Comparison of ENCODE assay signal across 8 cellular contexts in the genomic region with DNA sequence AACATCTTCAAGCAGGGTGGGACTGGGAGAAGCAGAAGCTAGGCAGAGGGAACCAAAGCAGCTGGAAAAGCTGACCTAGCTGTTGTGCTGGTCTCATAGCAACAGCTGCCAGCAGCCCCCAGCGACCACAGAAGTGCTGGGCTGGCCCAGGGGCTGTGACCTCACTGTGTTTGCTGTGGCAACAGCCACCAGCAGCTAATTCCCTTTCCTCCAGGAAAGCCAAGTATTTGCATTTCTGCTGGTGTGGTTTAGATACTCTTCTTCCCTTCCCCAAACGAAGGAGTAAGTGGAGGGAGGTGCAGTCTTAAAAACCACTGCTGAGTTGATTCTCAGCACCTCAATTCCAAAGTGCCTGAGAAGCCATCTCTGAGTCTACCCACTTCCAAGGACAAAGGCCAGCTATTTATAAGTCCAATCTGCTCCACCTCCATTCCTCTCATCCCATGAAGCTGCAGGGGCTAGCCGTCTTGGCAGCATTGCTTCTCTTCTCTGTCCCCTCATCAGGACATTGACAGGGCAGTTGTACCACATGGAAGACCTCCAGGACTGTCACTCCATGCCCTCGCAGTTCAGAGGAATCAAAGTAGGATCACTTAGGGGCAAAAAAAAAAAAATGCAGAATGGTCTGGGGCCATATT. TPM values are rescaled to one million over a fixed set of nuclear protein-coding genes. Genes with fewer than 3 reads are reported as not detected.
DNase-seq lines count a peak whose midpoint lies in the region; ATAC-seq and TF ChIP-seq lines count a peak whose summit lies in the region.

No MANE protein-coding gene starts in this region.

- H2AK9ac ChIP-seq in IMR-90 (replicated peaks; ENCODE audit: low read depth, low read length, poor library complexity): peak overlapping the region; percentile 44

- POLR2A ChIA-PET in IMR-90 (lab: Charles Lee; ENCODE audit: unreplicated experiment): no interaction called here

- in situ Hi-C loops in IMR-90 (cut with MboI; ENCODE audit: low sequenced_read_pairs): no loop called here

- no peak overlapping the region for H2BK15ac ChIP-seq in IMR-90 (ENCODE audit: low read depth, low read length)

- no peak overlapping the region for H3K4ac ChIP-seq in IMR-90 (ENCODE audit: low read depth, low read length)

- H3K27me3 ChIP-seq in IMR-90 (ENCODE audit: control insufficient read depth, insufficient read depth, low read length): no peaks in the 10 kb centered on the region
- no peaks in the 10 kb centered on the region for H3K27me3 ChIP-seq in right atrium auricular region
- H3K27me3 ChIP-seq in skeletal muscle tissue (ENCODE audit: control insufficient read depth in 3 of 3, insufficient read depth in 3 of 3, low read length in 3 of 3): no peaks in the 10 kb centered on the region

- no peak; the same call in 1 of the 2 replicates for TF ChIP-seq POLR2A in IMR-90 (IDR thresholded peaks at IDR 0.05; ENCODE audit: low read depth, low read length)

- H3K23ac ChIP-seq in IMR-90 (ENCODE audit: low read depth, low read length): peak overlapping the region; percentile 40; the same call in 1 of the 2 replicates

- H3K27me3 Mint-ChIP-seq in activated naive CD8-positive, alpha-beta T cell treated with anti-CD3 and anti-CD28 coated beads, Interleukin-2, amount 50 U/mL, for 24 hours: no peaks in the 10 kb centered on the region

- H4K8ac ChIP-seq in IMR-90 (ENCODE audit: low read depth in 2 of 2, low read length in 2 of 2): no peak overlapping the region

- H3K9me3 ChIP-seq in IMR-90 (ENCODE audit: control insufficient read depth, insufficient read depth, low read length) (no peaks in the 10 kb centered on the region), right atrium auricular region (no peaks in the 10 kb centered on the region), skeletal muscle tissue (ENCODE audit: control insufficient read depth in 3 of 3, low read length in 3 of 3) (no peaks in the 10 kb centered on the region)

- intact Hi-C loops in IMR-90 (cut with micrococcal nuclease): no loop called here

- H2AK5ac ChIP-seq in IMR-90 (ENCODE audit: low read depth, low read length): no peak overlapping the region; the same call in 1 of the 2 replicates

- dilution Hi-C loops in IMR-90 (cut with HindIII; ENCODE audit: low sequenced_read_pairs, unreplicated experiment): no loop called here

- peak overlapping the region; percentile 10; the same call in 1 of the 2 replicates for H3K14ac ChIP-seq in IMR-90 (replicated peaks; ENCODE audit: low read depth, low read length)

- peaks cover 54 to 80% of the 10 kb centered on the region in 2 experiments for H3K79me1 ChIP-seq in IMR-90 (ENCODE audit: low read depth in 1 of 2, low read length in 2 of 2)

- TF ChIP-seq CTCF in IMR-90 (conservative IDR thresholded peaks at IDR 0.05; ENCODE audit: low read depth, low read length) (no peak), right atrium auricular region (IDR thresholded peaks at IDR 0.05) (no peak)

- peaks cover 59% of the 10 kb centered on the region for H4K20me1 ChIP-seq in IMR-90 (ENCODE audit: insufficient read depth, low read length)

- peak overlapping the region; percentile 88 for H3K27ac Mint-ChIP-seq in activated naive CD8-positive, alpha-beta T cell treated with anti-CD3 and anti-CD28 coated beads, Interleukin-2, amount 50 U/mL, for 24 hours

- DNase-seq in GM04504 (ENCODE audit: low read depth) (peak; percentile 71), IMR-90 (peak; percentile 82), right atrium auricular region (ENCODE audit: low spot score) (peak; percentile 90)
- peak; percentile 49 for DNase-seq in activated naive CD8-positive, alpha-beta T cell treated with anti-CD3 and anti-CD28 coated beads, Interleukin-2, amount 50 U/mL, for 24 hours
- DNase-seq in activated CD4-positive, alpha-beta T cell treated with anti-CD3 and anti-CD28 coated beads, Interleukin-2, amount 50 U/mL, for 48 hours: no peak

- H4K91ac ChIP-seq in IMR-90 (ENCODE audit: insufficient read depth, low read depth, low read length): no peak overlapping the region

- H3K9me1 ChIP-seq in IMR-90 (ENCODE audit: insufficient read depth, low read length): peaks cover 25% of the 10 kb centered on the region

- no peak overlapping the region for H3K27ac ChIP-seq in IMR-90 (ENCODE audit: insufficient read depth, low read length)
- peak overlapping the region; percentile 90 to 95 for H3K27ac ChIP-seq in right atrium auricular region
- H3K27ac ChIP-seq in skeletal muscle tissue (ENCODE audit: low read depth, low read length): peak overlapping the region; percentile 87

- no CpG with 5 or more reads among the region's 4 CpGs for WGBS in IMR-90 (ENCODE audit: extremely low coverage in 2 of 2, insufficient read length in 1 of 2), 2 experiments

- H3K18ac ChIP-seq in IMR-90 (ENCODE audit: low read depth, low read length): no peak overlapping the region

- H2BK20ac ChIP-seq in IMR-90 (ENCODE audit: low read depth, low read length): no peak overlapping the region

- no peak overlapping the region for H2BK5ac ChIP-seq in IMR-90 (ENCODE audit: low read depth, low read length, poor library complexity, severe bottlenecking)

- H3K4me1 Mint-ChIP-seq in activated naive CD8-positive, alpha-beta T cell treated with anti-CD3 and anti-CD28 coated beads, Interleukin-2, amount 50 U/mL, for 24 hours: peaks cover 85% of the 10 kb centered on the region

- no peak overlapping the region for H2BK120ac ChIP-seq in IMR-90 (ENCODE audit: low read depth, low read length)

- H3K9me3 Mint-ChIP-seq in activated naive CD8-positive, alpha-beta T cell treated with anti-CD3 and anti-CD28 coated beads, Interleukin-2, amount 50 U/mL, for 24 hours: no peaks in the 10 kb centered on the region

- peaks cover 77% of the 10 kb centered on the region for H3K36me3 ChIP-seq in IMR-90 (ENCODE audit: control insufficient read depth, insufficient read depth, low read length)
- peaks cover 68% of the 10 kb centered on the region for H3K36me3 ChIP-seq in right atrium auricular region
- H3K36me3 ChIP-seq in skeletal muscle tissue (ENCODE audit: control insufficient read depth in 3 of 3, insufficient read depth in 3 of 3, low read length in 3 of 3): peaks cover 49 to 68% (median 65%) of the 10 kb centered on the region in 3 donors

- no peak overlapping the region for H3K56ac ChIP-seq in IMR-90 (ENCODE audit: extremely low read depth, insufficient read depth, low read length)

- H3K36me3 Mint-ChIP-seq in activated naive CD8-positive, alpha-beta T cell treated with anti-CD3 and anti-CD28 coated beads, Interleukin-2, amount 50 U/mL, for 24 hours (ENCODE audit: low read depth): peaks cover 85% of the 10 kb centered on the region

- no peak overlapping the region for H4K5ac ChIP-seq in IMR-90 (ENCODE audit: low read depth, low read length)

- no peak overlapping the region for H3K9ac ChIP-seq in IMR-90 (ENCODE audit: low read depth, low read length)
- H3K9ac ChIP-seq in skeletal muscle tissue (ENCODE audit: low read depth in 1 of 3, low read length in 3 of 3): peak overlapping the region; percentile 1 to 59 (median 41)

- no peak for TF ChIP-seq RAD21 in IMR-90 (IDR thresholded peaks at IDR 0.05; ENCODE audit: low read length)

- H3K4me1 ChIP-seq in IMR-90 (ENCODE audit: control insufficient read depth, insufficient read depth, low read length) (peaks cover 24% of the 10 kb centered on the region), right atrium auricular region (peaks cover 0 to 66% of the 10 kb centered on the region in 2 donors), skeletal muscle tissue (ENCODE audit: control insufficient read depth in 3 of 3, insufficient read depth in 3 of 3, low read length in 3 of 3) (peaks cover 46 to 49% (median 46%) of the 10 kb centered on the region in 3 donors)

- H3K4me2 ChIP-seq in IMR-90 (ENCODE audit: low read depth, low read length): no peak overlapping the region; the same call in 1 of the 2 replicates

- H3K4me3 ChIP-seq in IMR-90 (ENCODE audit: insufficient read depth, low read depth, low read length) (no peak overlapping the region), right atrium auricular region (peak overlapping the region in 1 of 2 donors; percentile 7), skeletal muscle tissue (ENCODE audit: low read length in 3 of 3) (peak overlapping the region in 2 of 3 donors; percentile 24 to 59)

- ATAC-seq in IMR-90 (ENCODE audit: low read depth): peak; percentile 55
- ATAC-seq in activated naive CD8-positive, alpha-beta T cell treated with anti-CD3 and anti-CD28 coated beads, Interleukin-2, amount 50 U/mL, for 24 hours: peak; percentile 57
- ATAC-seq in HG03460 (IDR thresholded peaks at IDR 0.05; ENCODE audit: unreplicated experiment): no peak
- ATAC-seq in GM21423 (IDR thresholded peaks at IDR 0.05; ENCODE audit: unreplicated experiment): no peak

- H3K4me3 Mint-ChIP-seq in activated naive CD8-positive, alpha-beta T cell treated with anti-CD3 and anti-CD28 coated beads, Interleukin-2, amount 50 U/mL, for 24 hours: no peak overlapping the region

- CTCF ChIA-PET in IMR-90 (lab: Yijun Ruan, JAX): interaction anchor here (0.6 to 1.5 kb wide), 3 partner anchors 9 to 86 kb away, joined by 3 to 4 read pairs (median 4); no protein-coding TSS in a partner anchor

- BruUV-seq in IMR-90 (replicated peaks; lab: Mats Ljungman, UMichigan): no TSS peak

- H2AFZ ChIP-seq in IMR-90 (replicated peaks; ENCODE audit: low read length, poor library complexity): no peak overlapping the region

TF ChIP-seq in IMR-90, 13 proteins besides CTCF, POLR2A, EP300 and RAD21:
- peak; percentile 75 for TF ChIP-seq MAFK (IDR thresholded peaks at IDR 0.05; ENCODE audit: low read depth, low read length)
- TF ChIP-seq RFX5 (IDR thresholded peaks at IDR 0.05; ENCODE audit: low read depth, low read length): no peak
- TF ChIP-seq MAZ (IDR thresholded peaks at IDR 0.05; ENCODE audit: borderline replicate concordance, low read depth, low read length): peak; percentile 59; the same call in 1 of the 2 replicates

RNA-seq across cellular contexts. Expression of a gene that starts 11.5 kb away (rescaled TPM):
- total RNA-seq in IMR-90 (2012; rRNA removed) (4.1 and 5.8 TPM in 2 replicates), right atrium auricular region (10 to 100 TPM in 1 of 2 donors, 1 to 10 TPM in 1; 8.1 to 16.2 TPM), skeletal muscle tissue (8.9 TPM)
- 11.0 and 11.9 TPM in 2 replicates for polyA plus RNA-seq in IMR-90 (2012; rRNA removed)
- 8.9 and 11.5 TPM in 2 replicates for polyA plus RNA-seq in IMR-90 (2012; cell fraction: cytosol; rRNA removed)
- 14.3 and 15.7 TPM in 2 replicates for polyA plus RNA-seq in IMR-90 (2012; cell fraction: nucleus; rRNA removed; ENCODE audit: low replicate concordance)

RNA-seq across cellular contexts. Expression of a gene that starts 34.3 kb away (rescaled TPM):
- total RNA-seq in IMR-90 (2012; rRNA removed) (50.7 and 56.1 TPM in 2 replicates), right atrium auricular region (100 to 1,000 TPM in 1 of 2 donors, 10 to 100 TPM in 1; 88.8 to 109 TPM), skeletal muscle tissue (68.4 TPM)
- polyA plus RNA-seq in IMR-90 (2012; rRNA removed): 67.3 and 68.1 TPM in 2 replicates
- 51.7 and 53.7 TPM in 2 replicates for polyA plus RNA-seq in IMR-90 (2012; cell fraction: cytosol; rRNA removed)
- 65.4 and 102 TPM in 2 replicates for polyA plus RNA-seq in IMR-90 (2012; cell fraction: nucleus; rRNA removed; ENCODE audit: low replicate concordance)

RNA-seq across cellular contexts. Expression of a gene that starts 55.3 kb away (rescaled TPM):
- 3.2 and 3.9 TPM in 2 replicates for total RNA-seq in IMR-90 (2012; rRNA removed)
- polyA plus RNA-seq in IMR-90 (2012; rRNA removed): 26.7 and 27.8 TPM in 2 replicates
- polyA plus RNA-seq in IMR-90 (2012; cell fraction: cytosol; rRNA removed): 26.6 and 36.6 TPM in 2 replicates
- polyA plus RNA-seq in IMR-90 (2012; cell fraction: nucleus; rRNA removed; ENCODE audit: low replicate concordance): 47.5 and 90.5 TPM in 2 replicates
- total RNA-seq in right atrium auricular region: 10 to 100 TPM; 17.6 to 33.7 TPM
- total RNA-seq in skeletal muscle tissue: 3.1 TPM

Comparison
In these comparisons a context has a peak if more than half of its experiments do, and no peak if none do; other contexts are left out.
1. DNase-seq: peak in GM04504 (single experiment), IMR-90 (single experiment), activated naive CD8-positive, alpha-beta T cell treated with anti-CD3 and anti-CD28 coated beads, Interleukin-2, amount 50 U/mL, for 24 hours (single experiment) and right atrium auricular region (single experiment); none in activated CD4-positive, alpha-beta T cell treated with anti-CD3 and anti-CD28 coated beads, Interleukin-2, amount 50 U/mL, for 48 hours (0 of 2).
2. ATAC-seq: peak in IMR-90 (single experiment) and activated naive CD8-positive, alpha-beta T cell treated with anti-CD3 and anti-CD28 coated beads, Interleukin-2, amount 50 U/mL, for 24 hours (single experiment); none in HG03460 (single experiment) and GM21423 (single experiment).